In the genomic region with DNA sequence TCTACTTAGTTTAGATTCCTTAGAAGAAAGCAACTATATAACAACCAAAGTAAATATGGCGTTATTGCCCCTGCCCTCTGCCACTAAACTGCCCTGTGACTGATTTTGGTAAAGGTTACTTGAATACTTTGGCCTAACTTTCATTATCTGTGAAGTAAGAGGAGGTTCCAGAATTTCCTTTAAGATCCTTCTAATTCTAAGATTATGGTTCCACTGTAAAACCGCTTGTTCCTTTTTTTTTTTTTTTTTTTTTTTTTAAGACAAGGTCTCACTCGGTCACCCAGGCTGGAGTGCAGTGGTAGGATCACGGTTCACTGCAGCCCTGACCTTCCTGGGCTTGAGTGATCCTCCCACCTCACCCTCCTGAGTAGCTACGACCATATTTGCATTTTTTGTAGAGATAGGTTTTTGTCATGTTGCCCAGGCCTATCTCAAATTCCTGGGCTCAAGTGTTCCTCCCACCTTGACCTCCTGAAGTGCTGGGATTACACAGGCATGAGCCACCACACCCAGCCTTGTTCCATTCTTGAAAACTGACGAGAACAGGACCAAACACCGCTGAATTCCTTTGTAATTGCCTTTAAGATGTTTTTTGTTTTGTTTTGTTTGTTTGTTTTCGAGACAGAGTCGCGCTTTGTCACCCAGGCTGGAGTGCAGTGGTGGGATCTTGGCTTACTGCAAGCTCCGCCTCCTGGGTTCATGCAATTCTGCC, we compare ENCODE assay signal across 9 cellular contexts. TPM values are rescaled to one million over a fixed set of nuclear protein-coding genes. Genes with fewer than 3 reads are reported as not detected.
DNase-seq lines count a peak whose midpoint lies in the region; ATAC-seq and FAIRE-seq lines count a peak whose summit lies in the region.
"Had no signal": no experiment of that assay in that cellular context is flagged by ENCODE, and none has a peak within 500 bp of the region (broad histone marks: within the 10 kb centered on the region; RNA-seq: fewer than 3 reads in every experiment).

No MANE protein-coding gene starts in this region.

- no peaks in the 10 kb centered on the region for H3K9me3 ChIP-seq in small intestine (ENCODE audit: control insufficient read depth, low read depth)
- H3K9me3 ChIP-seq: heart right ventricle had no signal

- ATAC-seq in HG02571 (IDR thresholded peaks at IDR 0.05; ENCODE audit: unreplicated experiment) = no peak

- H3K36me3 ChIP-seq in small intestine (ENCODE audit: control insufficient read depth in 2 of 2, insufficient read depth in 2 of 2, low read length in 2 of 2) = peaks cover 2 to 5% of the 10 kb centered on the region in 2 donors

- no peaks in the 10 kb centered on the region for H3K4me1 ChIP-seq in small intestine (ENCODE audit: control insufficient read depth in 2 of 2, insufficient read depth in 1 of 2, low read depth in 1 of 2, low read length in 1 of 2)

- 73 to 76% (median 75%) methylated on average over 11 of the region's 11 CpGs for WGBS in small intestine, 3 donors

- peak; percentile 95 for FAIRE-seq in RCC 7860 (lab: Jason Lieb, UNC)
- FAIRE-seq in small intestine (lab: Jason Lieb, UNC) = no peak

- H3K27ac ChIP-seq in small intestine (ENCODE audit: low read depth in 1 of 2, low read length in 1 of 2) = peak overlapping the region in 1 of 2 donors; percentile 8

- H3K4me3 ChIP-seq in small intestine (ENCODE audit: low read depth in 1 of 2, low read length in 2 of 2) = no peak overlapping the region
- H3K4me3 ChIP-seq: heart right ventricle had no signal

- DNase-seq in GF-D8 (lab: John Stamatoyannopoulos, UW) (peak; percentile 76), HCEC 1CT (peak; percentile 15), RCC 7860 (ENCODE audit: low spot score) (peak; percentile 92), kidney tubule cell (ENCODE audit: low spot score) (peak; percentile 93), small intestine (no peak), NCI-H2081 (lab: John Stamatoyannopoulos, UW) (no peak), NCI-H345 (lab: John Stamatoyannopoulos, UW) (no peak)
- DNase-seq: heart right ventricle had no signal

- H3K27me3 ChIP-seq in small intestine (ENCODE audit: control insufficient read depth in 2 of 2, insufficient read depth in 2 of 2, low read length in 2 of 2) = no peaks in the 10 kb centered on the region
- H3K27me3 ChIP-seq: heart right ventricle had no signal

RNA-seq across cellular contexts. Expression of a gene that starts 7.0 kb away (rescaled TPM):
- 10 to 100 TPM; 17.6 to 23.3 (median 22.7) TPM for polyA plus RNA-seq in small intestine

Comparison
In these comparisons a context has a peak if more than half of its experiments do, and no peak if none do; other contexts are left out.
1. DNase-seq: peak in GF-D8 (single experiment), HCEC 1CT (single experiment), RCC 7860 (single experiment) and kidney tubule cell (single experiment); none in small intestine (single experiment), NCI-H2081 (0 of 2) and NCI-H345 (single experiment).